In genomic region chr11:130560000-130560852, GRCh38 we compare ENCODE assay signal across 22 cellular contexts.
DNase-seq lines count a peak whose midpoint lies in the region; ATAC-seq, FAIRE-seq and TF ChIP-seq lines count a peak whose summit lies in the region.
"Had no signal": no experiment of that assay in that cellular context is flagged by ENCODE, and none has a peak within 500 bp of the region (broad histone marks: within the 10 kb centered on the region; RNA-seq: fewer than 3 reads in every experiment).

No MANE protein-coding gene starts in this region.

- no peak overlapping the region for H3K18ac ChIP-seq in IMR-90 (ENCODE audit: low read depth, low read length)
- H3K18ac ChIP-seq in trophoblast cell (ENCODE audit: low read length): no peak overlapping the region

- H2BK15ac ChIP-seq in IMR-90 (ENCODE audit: low read depth, low read length): no peak overlapping the region

- no peak overlapping the region for H2BK120ac ChIP-seq in IMR-90 (ENCODE audit: low read depth, low read length)
- no peak overlapping the region for H2BK120ac ChIP-seq in trophoblast cell (ENCODE audit: insufficient read depth, low read length, poor library complexity)

- no peak overlapping the region for H3K9ac ChIP-seq in IMR-90 (ENCODE audit: low read depth, low read length)
- H3K9ac ChIP-seq in trophoblast cell (ENCODE audit: low read length): no peak overlapping the region
- H3K9ac ChIP-seq: BLaER1 treated with 17β-estradiol and CSF1 and Interleukin-3, amounts not matched to agents 10 nM and 100 nM had no signal

- ATAC-seq in IMR-90 (ENCODE audit: low read depth): no peak

- no peaks in the 10 kb centered on the region for H3K79me2 ChIP-seq in trophoblast cell (ENCODE audit: control insufficient read depth, insufficient read depth, low read length, poor library complexity)

- no peak overlapping the region for H3K14ac ChIP-seq in IMR-90 (replicated peaks; ENCODE audit: low read depth, low read length)
- H3K14ac ChIP-seq in trophoblast cell (ENCODE audit: low read length): no peak overlapping the region

- H3K4me2 ChIP-seq in IMR-90 (ENCODE audit: low read depth, low read length) (no peak overlapping the region), trophoblast cell (ENCODE audit: low read length) (no peak overlapping the region)
- H3K4me2 ChIP-seq: BLaER1 treated with 17β-estradiol and CSF1 and Interleukin-3, amounts not matched to agents 10 nM and 100 nM had no signal

- H4K8ac ChIP-seq in IMR-90 (ENCODE audit: low read depth in 2 of 2, low read length in 2 of 2) (no peak overlapping the region), trophoblast cell (ENCODE audit: low read depth, low read length) (no peak overlapping the region)

- no peak overlapping the region for H3K4me3 ChIP-seq in Caco-2 (ENCODE audit: low read depth, low read length)
- no peak overlapping the region for H3K4me3 ChIP-seq in IMR-90 (ENCODE audit: insufficient read depth, low read depth, low read length)
- H3K4me3 ChIP-seq in trophoblast cell (ENCODE audit: low read depth, low read length): no peak overlapping the region
- H3K4me3 ChIP-seq: BLaER1 treated with 17β-estradiol and CSF1 and Interleukin-3, amounts not matched to agents 10 nM and 100 nM had no signal

- H3K36me3 ChIP-seq in Caco-2 (ENCODE audit: control insufficient read depth, insufficient read depth, low read length) (no peaks in the 10 kb centered on the region), IMR-90 (ENCODE audit: control insufficient read depth, insufficient read depth, low read length) (no peaks in the 10 kb centered on the region), trophoblast cell (ENCODE audit: control insufficient read depth in 1 of 2, insufficient read depth in 2 of 2, low read length in 2 of 2) (no peaks in the 10 kb centered on the region)
- H3K36me3 ChIP-seq: BLaER1 treated with 17β-estradiol and CSF1 and Interleukin-3, amounts not matched to agents 10 nM and 100 nM had no signal

- H2BK12ac ChIP-seq in trophoblast cell (ENCODE audit: low read length): no peak overlapping the region

- H3K4me1 ChIP-seq in Caco-2 (peaks cover 17% of the 10 kb centered on the region), IMR-90 (ENCODE audit: control insufficient read depth, insufficient read depth, low read length) (peaks cover 9% of the 10 kb centered on the region), trophoblast cell (ENCODE audit: control insufficient read depth in 1 of 2, insufficient read depth in 2 of 2, low read length in 2 of 2) (peaks cover 2 to 4% of the 10 kb centered on the region in 2 experiments)

- DNase-seq in Caco-2 (peak; percentile 81 to 89), IMR-90 (no peak), islet precursor cell (peak; percentile 70), trophoblast cell (peak; percentile 12 to 32), D721Med (ENCODE audit: insufficient read length, low spot score) (no peak), C1 segment of cervical spinal cord (lab: John Stamatoyannopoulos, UW) (no peak), GM13976 (ENCODE audit: low spot score) (no peak), ACHN (no peak)
- DNase-seq: CD8-positive, alpha-beta memory T cell; DND-41; H9; Karpas-422; NCI-H1436 treated with DMSO at 0.1 percent for 48 hours; NCI-H2029; NCI-H446; NCI-H526 treated with DMSO at 0.1 percent for 48 hours; NK-92 treated with Interleukin-12 subunit alpha and Interleukin-12 subunit beta, amount 100 ng/mL, for 24 hours; SIG-M5 had no signal

- BruUV-seq in Caco-2 (replicated peaks; lab: Mats Ljungman, UMichigan) (no TSS peak), IMR-90 (replicated peaks; lab: Mats Ljungman, UMichigan) (no TSS peak)

- no peak overlapping the region for H3K27ac ChIP-seq in IMR-90 (ENCODE audit: insufficient read depth, low read length)
- H3K27ac ChIP-seq in trophoblast cell (ENCODE audit: low read depth, low read length): no peak overlapping the region
- H3K27ac ChIP-seq: BLaER1 treated with 17β-estradiol and CSF1 and Interleukin-3, amounts not matched to agents 10 nM and 100 nM; HL-60 had no signal

- no peak overlapping the region for H4K5ac ChIP-seq in IMR-90 (ENCODE audit: low read depth, low read length)

- H3K27me3 ChIP-seq in Caco-2 (replicated peaks; ENCODE audit: control insufficient read depth, insufficient read depth, low read length): no peaks in the 10 kb centered on the region
- H3K27me3 ChIP-seq in IMR-90 (ENCODE audit: control insufficient read depth, insufficient read depth, low read length): no peaks in the 10 kb centered on the region
- H3K27me3 ChIP-seq in trophoblast cell (ENCODE audit: insufficient read depth, low read length): no peaks in the 10 kb centered on the region
- H3K27me3 ChIP-seq: BLaER1 treated with 17β-estradiol and CSF1 and Interleukin-3, amounts not matched to agents 10 nM and 100 nM had no signal

- H3K9me3 ChIP-seq in Caco-2 (peaks cover 2% of the 10 kb centered on the region; the same call in 1 of the 2 replicates), IMR-90 (ENCODE audit: control insufficient read depth, insufficient read depth, low read length) (no peaks in the 10 kb centered on the region), trophoblast cell (ENCODE audit: insufficient read depth, low read depth, low read length) (peaks cover 2% of the 10 kb centered on the region)
- H3K9me3 ChIP-seq: BLaER1 treated with 17β-estradiol and CSF1 and Interleukin-3, amounts not matched to agents 10 nM and 100 nM had no signal

- H3K27ac Mint-ChIP-seq in Caco-2 (ENCODE audit: unreplicated experiment): peak overlapping the region; percentile 1
- H3K27ac Mint-ChIP-seq: CD8-positive, alpha-beta memory T cell; IgD-negative memory B cell had no signal

- H2AK5ac ChIP-seq in IMR-90 (ENCODE audit: low read depth, low read length): peak overlapping the region; percentile 69; the same call in 1 of the 2 replicates
- no peak overlapping the region for H2AK5ac ChIP-seq in trophoblast cell (ENCODE audit: low read length)

- H3K27me3 Mint-ChIP-seq in Caco-2 (ENCODE audit: insufficient read depth, unreplicated experiment): no peaks in the 10 kb centered on the region

- peaks cover 18% of the 10 kb centered on the region for H3K9me3 Mint-ChIP-seq in Caco-2 (ENCODE audit: unreplicated experiment)
- H3K9me3 Mint-ChIP-seq: H9, IgD-negative memory B cell had no signal

- no peak overlapping the region for H4K12ac ChIP-seq in trophoblast cell (ENCODE audit: low read depth, low read length)

- H2AFZ ChIP-seq in IMR-90 (replicated peaks; ENCODE audit: low read length, poor library complexity) (no peak overlapping the region), trophoblast cell (ENCODE audit: insufficient read depth, low read length, poor library complexity) (no peak overlapping the region)

- H2BK5ac ChIP-seq in IMR-90 (ENCODE audit: low read depth, low read length, poor library complexity, severe bottlenecking) (no peak overlapping the region), trophoblast cell (ENCODE audit: low read depth, low read length, poor library complexity) (no peak overlapping the region)

- no peak overlapping the region for H3K23ac ChIP-seq in IMR-90 (ENCODE audit: low read depth, low read length)
- H3K23ac ChIP-seq in trophoblast cell (ENCODE audit: low read length): no peak overlapping the region

- in situ Hi-C loops in IMR-90 (cut with MboI; ENCODE audit: low sequenced_read_pairs): no loop called here
- in situ Hi-C loops in GM13976 (cut with MboI; ENCODE audit: low sequenced_read_pairs, unreplicated experiment): no loop called here
- in situ Hi-C loops in ACHN (cut with HindIII; ENCODE audit: low pct_ligation_motif_present, low pct_unique_long_range_greater_than_20kb, low sequenced_read_pairs): no loop called here

- H3K36me3 Mint-ChIP-seq in Caco-2 (ENCODE audit: insufficient read depth, unreplicated experiment): no peaks in the 10 kb centered on the region
- H3K36me3 Mint-ChIP-seq: CD8-positive, alpha-beta memory T cell; IgD-negative memory B cell had no signal

- TF ChIP-seq CTCF in Caco-2 (IDR thresholded peaks at IDR 0.05; ENCODE audit: insufficient read depth in 1 of 2, low read depth in 1 of 2, low read length in 1 of 2, severe bottlenecking in 1 of 2, unreplicated experiment in 1 of 2) (no peak), IMR-90 (conservative IDR thresholded peaks at IDR 0.05; ENCODE audit: low read depth, low read length) (no peak), D721Med (IDR thresholded peaks at IDR 0.05; ENCODE audit: insufficient read depth, missing control alignments) (no peak), GM13976 (IDR thresholded peaks at IDR 0.05; ENCODE audit: borderline replicate concordance, control extremely low read depth, extremely low read depth, insufficient read depth, missing control alignments) (no peak)

- no peak overlapping the region for H4K91ac ChIP-seq in IMR-90 (ENCODE audit: insufficient read depth, low read depth, low read length)
- no peak overlapping the region for H4K91ac ChIP-seq in trophoblast cell (ENCODE audit: low read depth, low read length)

- dilution Hi-C loops in IMR-90 (cut with HindIII; ENCODE audit: low sequenced_read_pairs, unreplicated experiment): no loop called here

- POLR2A ChIA-PET in Caco-2 (lab: Charles Lee) (interaction anchor here (0.6 kb wide), 1 partner anchor 45 kb away, joined by 4 read pairs; no protein-coding TSS in a partner anchor), IMR-90 (lab: Charles Lee; ENCODE audit: unreplicated experiment) (no interaction called here)

- H3K9me1 ChIP-seq in IMR-90 (ENCODE audit: insufficient read depth, low read length): 0 out of 2 replicates have a peak, but pooled peaks cover 3% of the 10 kb centered on the region

- no peak for FAIRE-seq in D721Med (lab: Jason Lieb, UNC)
- FAIRE-seq: G401.6 had no signal

- no peak for TF ChIP-seq POLR2A in IMR-90 (IDR thresholded peaks at IDR 0.05; ENCODE audit: low read depth, low read length)

- H2AK9ac ChIP-seq in IMR-90 (replicated peaks; ENCODE audit: low read depth, low read length, poor library complexity): no peak overlapping the region

- no peak overlapping the region for H2BK20ac ChIP-seq in IMR-90 (ENCODE audit: low read depth, low read length)

- intact Hi-C loops in Caco-2 (cut with micrococcal nuclease; ENCODE audit: unreplicated experiment): loop anchor here (5.0 kb wide), 1 partner anchor 128 kb away; no protein-coding TSS in a partner anchor
- intact Hi-C loops in IMR-90 (cut with micrococcal nuclease): no loop called here

- peaks cover 20% of the 10 kb centered on the region for H3K4me1 Mint-ChIP-seq in Caco-2 (ENCODE audit: low read depth, unreplicated experiment)
- H3K4me1 Mint-ChIP-seq: CD8-positive, alpha-beta memory T cell; H9; IgD-negative memory B cell had no signal

- no peaks in the 10 kb centered on the region for H4K20me1 ChIP-seq in IMR-90 (ENCODE audit: insufficient read depth, low read length)
- H4K20me1 ChIP-seq: BLaER1 treated with 17β-estradiol and CSF1 and Interleukin-3, amounts not matched to agents 10 nM and 100 nM had no signal

- H3K4me3 Mint-ChIP-seq in Caco-2 (ENCODE audit: unreplicated experiment): no peak overlapping the region
- H3K4me3 Mint-ChIP-seq: CD8-positive, alpha-beta memory T cell; H9; IgD-negative memory B cell had no signal

- TF ChIP-seq RAD21 in IMR-90 (IDR thresholded peaks at IDR 0.05; ENCODE audit: low read length): no peak

- no peak overlapping the region for H3K56ac ChIP-seq in IMR-90 (ENCODE audit: extremely low read depth, insufficient read depth, low read length)

- H3K79me1 ChIP-seq in IMR-90 (ENCODE audit: low read depth in 1 of 2, low read length in 2 of 2) (no peaks in the 10 kb centered on the region), trophoblast cell (ENCODE audit: low read length) (no peaks in the 10 kb centered on the region)

- CTCF ChIA-PET in Caco-2 (lab: Charles Lee): interaction anchor here (0.6 to 1.0 kb wide), 4 partner anchors 11 to 302 kb away, joined by 3 to 4 read pairs (median 3); partner anchors contain the start of gene ADAMTS15
- CTCF ChIA-PET in IMR-90 (lab: Yijun Ruan, JAX): interaction anchor here (0.6 kb wide), 1 partner anchor 23 kb away, joined by 3 read pairs; no protein-coding TSS in a partner anchor

- WGBS in IMR-90 (ENCODE audit: extremely low coverage in 2 of 2, insufficient read length in 1 of 2), 2 experiments: 58% methylated on average over 4 of the region's 14 CpGs; no CpG with 5 or more reads in 1 of the 2 experiments
- WGBS in trophoblast cell (ENCODE audit: extremely low coverage, insufficient coverage, insufficient read length): no CpG with 5 or more reads among the region's 14 CpGs

- no peak overlapping the region for H3K4ac ChIP-seq in IMR-90 (ENCODE audit: low read depth, low read length)
- H3K4ac ChIP-seq in trophoblast cell (ENCODE audit: low read depth, low read length): no peak overlapping the region

Comparison
In these comparisons a context has a peak if more than half of its experiments do, and no peak if none do; other contexts are left out.
1. DNase-seq: peak in Caco-2 (2 of 2), islet precursor cell (single experiment) and trophoblast cell (2 of 2); none in IMR-90 (single experiment), D721Med (single experiment), C1 segment of cervical spinal cord (0 of 14), GM13976 (single experiment) and ACHN (single experiment).